Comparison of ENCODE assay signal across 17 cellular contexts in the genomic region with DNA sequence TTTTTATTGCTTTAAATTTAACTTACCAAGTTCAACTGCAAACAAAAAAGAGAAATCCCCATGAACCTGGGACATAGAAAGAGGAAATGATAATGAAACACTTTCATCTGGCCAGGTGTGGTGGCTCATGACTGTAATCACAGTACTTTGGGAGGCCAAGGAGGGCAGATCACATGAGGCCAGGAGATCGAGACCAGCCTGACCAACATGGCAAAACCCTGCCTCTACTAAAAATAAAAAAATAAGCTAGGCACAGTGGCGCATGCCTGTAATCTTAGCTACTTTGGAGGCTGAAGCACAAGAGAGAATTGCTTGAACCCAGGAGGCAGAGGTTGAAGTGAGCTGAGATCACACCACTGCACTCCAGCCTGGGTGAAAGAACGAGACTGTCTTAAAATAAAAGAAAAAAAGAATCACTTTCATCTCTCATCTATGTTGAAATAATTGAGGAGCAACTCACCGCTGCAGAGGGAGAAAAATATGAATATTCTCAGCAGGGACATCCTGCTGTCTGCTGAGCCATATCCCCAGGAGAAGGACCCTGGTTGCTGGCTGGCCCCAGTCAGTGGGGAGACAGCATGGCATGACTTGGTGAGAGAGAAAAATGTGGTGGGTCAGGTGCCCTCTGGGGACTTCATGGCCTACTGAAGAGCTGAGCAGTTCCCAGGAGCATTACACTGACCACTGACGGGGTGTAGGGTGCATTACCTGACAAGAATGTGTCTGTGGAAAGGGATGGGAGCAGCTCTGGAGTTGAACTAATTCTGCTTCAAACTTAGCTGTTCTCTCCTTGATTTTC.
DNase-seq lines count a peak whose midpoint lies in the region; ATAC-seq, FAIRE-seq and TF ChIP-seq lines count a peak whose summit lies in the region.
"Had no signal": no experiment of that assay in that cellular context is flagged by ENCODE, and none has a peak within 500 bp of the region (broad histone marks: within the 10 kb centered on the region; RNA-seq: fewer than 3 reads in every experiment).

No MANE protein-coding gene starts in this region.

- H2AFZ ChIP-seq in K562 (ENCODE audit: low read depth, low read length): 0 out of 2 replicates have a peak overlapping the region, but pooled peaks have one; percentile 26

- H3K4me1 ChIP-seq in K562 (replicated peaks in 1 of 2; ENCODE audit: control insufficient read depth in 2 of 2, insufficient read depth in 2 of 2, low read length in 2 of 2): peaks cover 0 to 10% of the 10 kb centered on the region in 2 experiments; a peak in 1 of 5 replicates
- H3K4me1 ChIP-seq in naive thymus-derived CD4-positive, alpha-beta T cell (ENCODE audit: control insufficient read depth in 2 of 2, insufficient read depth in 2 of 2, low read length in 2 of 2): no peaks in the 10 kb centered on the region
- H3K4me1 ChIP-seq: upper lobe of right lung had no signal

- TF ChIP-seq RAD21 in K562 (CRISPR knock-in tag; conservative IDR thresholded peaks at IDR 0.05 in 1 of 2, IDR thresholded peaks at IDR 0.05 in 1 of 2): no peak

- no peaks in the 10 kb centered on the region for H3K79me2 ChIP-seq in K562 (ENCODE audit: control insufficient read depth, insufficient read depth, low read length)

- no TSS peak for BruUV-seq in K562 (replicated peaks; lab: Mats Ljungman, UMichigan)

- no peak overlapping the region for H3K27ac ChIP-seq in K562 (ENCODE audit: extremely low read depth, low read depth, low read length)
- no peak overlapping the region for H3K27ac ChIP-seq in naive thymus-derived CD4-positive, alpha-beta T cell (ENCODE audit: low read depth, low read length)
- H3K27ac ChIP-seq: upper lobe of right lung had no signal

- TF ChIP-seq CTCF in K562 (IDR thresholded peaks at IDR 0.05 in 2 of 3, conservative IDR thresholded peaks at IDR 0.05 in 1 of 3; ENCODE audit: insufficient read depth in 2 of 3, low read depth in 1 of 3, low read length in 3 of 3): no peak

- no peaks in the 10 kb centered on the region for H3K9me3 Mint-ChIP-seq in naive thymus-derived CD4-positive, alpha-beta T cell
- H3K9me3 Mint-ChIP-seq: activated CD8-positive, alpha-beta T cell treated with anti-CD3 and anti-CD28 coated beads for 36 hours; activated T-helper 2 cell treated with anti-CD3 and anti-CD28 coated beads, Interferon-gamma antibody, Interleukin-2, Interleukin-4, amounts not matched to agents 10 μg/mL and 5 μg/mL and 100 μg/mL, durations not matched to agents 14 hours and 24 hours and 36 hours had no signal

- no peak overlapping the region for H3K4me2 ChIP-seq in K562 (ENCODE audit: insufficient read depth, low read length)

- DNase-seq in K562 (ENCODE audit: extremely low read depth in 1 of 4, low spot score in 3 of 4) (no peak), NCI-H748 treated with DMSO at 0.1 percent for 48 hours (lab: John Stamatoyannopoulos, UW) (no peak), NCI-H526 (lab: John Stamatoyannopoulos, UW) (no peak), amygdala (lab: John Stamatoyannopoulos, UW) (no peak)
- DNase-seq in naive thymus-derived CD4-positive, alpha-beta T cell: no peak
- DNase-seq: activated CD8-positive, alpha-beta T cell treated with anti-CD3 and anti-CD28 coated beads for 36 hours; cortex of kidney; DMS 273 treated with DMSO at 0.1 percent for 48 hours; glutamatergic neuron; kidney glomerular epithelial cell; NK-92 treated with Interleukin-12 subunit alpha and Interleukin-12 subunit beta, amount 100 ng/mL, for 24 hours; upper lobe of right lung had no signal

- no peaks in the 10 kb centered on the region for H4K20me1 ChIP-seq in K562 (replicated peaks; ENCODE audit: control insufficient read depth, insufficient read depth, low read length)

- POLR2A ChIA-PET in K562 (lab: Yijun Ruan, JAX): interaction anchor here (1.1 to 1.4 kb wide), 2 partner anchors 13 to 22 kb away, joined by 3 to 4 read pairs; no protein-coding TSS in a partner anchor
- POLR2A ChIA-PET in naive thymus-derived CD4-positive, alpha-beta T cell (lab: Charles Lee): no interaction called here

- H3K9ac ChIP-seq in K562 (ENCODE audit: insufficient read depth in 1 of 2, low read depth in 2 of 2, low read length in 2 of 2): no peak overlapping the region

- H3K4me3 ChIP-seq in K562: no peak overlapping the region
- H3K4me3 ChIP-seq in naive thymus-derived CD4-positive, alpha-beta T cell (ENCODE audit: low read length): no peak overlapping the region
- H3K4me3 ChIP-seq: upper lobe of right lung had no signal

- no peaks in the 10 kb centered on the region for H3K27me3 Mint-ChIP-seq in naive thymus-derived CD4-positive, alpha-beta T cell
- H3K27me3 Mint-ChIP-seq: activated CD8-positive, alpha-beta T cell treated with anti-CD3 and anti-CD28 coated beads for 36 hours had no signal

- H3K4me1 Mint-ChIP-seq in naive thymus-derived CD4-positive, alpha-beta T cell: peaks cover 0 to 4% (median 0%) of the 10 kb centered on the region in 7 donors

- no peak overlapping the region for H3K4me3 Mint-ChIP-seq in naive thymus-derived CD4-positive, alpha-beta T cell
- H3K4me3 Mint-ChIP-seq: activated CD8-positive, alpha-beta T cell treated with anti-CD3 and anti-CD28 coated beads for 36 hours had no signal

- no peaks in the 10 kb centered on the region for H3K36me3 ChIP-seq in K562 (ENCODE audit: control insufficient read depth, insufficient read depth, low read length)
- no peaks in the 10 kb centered on the region for H3K36me3 ChIP-seq in naive thymus-derived CD4-positive, alpha-beta T cell (ENCODE audit: control insufficient read depth in 2 of 3, insufficient read depth in 3 of 3, low read length in 3 of 3)
- H3K36me3 ChIP-seq: upper lobe of right lung had no signal

- no peaks in the 10 kb centered on the region for H3K9me3 ChIP-seq in K562 (replicated peaks; ENCODE audit: control insufficient read depth, insufficient read depth, low read depth, low read length)
- no peaks in the 10 kb centered on the region for H3K9me3 ChIP-seq in naive thymus-derived CD4-positive, alpha-beta T cell (ENCODE audit: control insufficient read depth in 2 of 3, low read length in 3 of 3)
- H3K9me3 ChIP-seq: upper lobe of right lung had no signal

- CTCF ChIA-PET in K562 (lab: Yijun Ruan, JAX; ENCODE audit: low intra/inter-chr PET ratio): no interaction called here
- CTCF ChIA-PET in naive thymus-derived CD4-positive, alpha-beta T cell (lab: Charles Lee): no interaction called here

- no peak for TF ChIP-seq EP300 in K562 (IDR thresholded peaks at IDR 0.05; ENCODE audit: low read length)

- 12% methylated on average over 5 of the region's 5 CpGs for WGBS in K562 (ENCODE audit: insufficient coverage, low coverage, missing lambda C conversion rate)

- intact Hi-C loops in K562 (cut with micrococcal nuclease): no loop called here
- intact Hi-C loops in naive thymus-derived CD4-positive, alpha-beta T cell (cut with micrococcal nuclease): no loop called here

- FAIRE-seq in K562 (lab: Jason Lieb, UNC): no peak
- FAIRE-seq: astrocyte had no signal

- H3K9me1 ChIP-seq in K562 (ENCODE audit: control insufficient read depth, insufficient read depth, low read length): no peaks in the 10 kb centered on the region

- peaks cover 0 to 1% (median 0%) of the 10 kb centered on the region in 5 donors for H3K36me3 Mint-ChIP-seq in naive thymus-derived CD4-positive, alpha-beta T cell

- H3K27ac Mint-ChIP-seq in naive thymus-derived CD4-positive, alpha-beta T cell: no peak overlapping the region
- H3K27ac Mint-ChIP-seq: activated CD8-positive, alpha-beta T cell treated with anti-CD3 and anti-CD28 coated beads for 36 hours; activated T-helper 2 cell treated with anti-CD3 and anti-CD28 coated beads, Interferon-gamma antibody, Interleukin-2, Interleukin-4, amounts not matched to agents 10 μg/mL and 5 μg/mL and 100 μg/mL, durations not matched to agents 14 hours and 24 hours and 36 hours had no signal

- peaks cover 4 to 5% of the 10 kb centered on the region in 2 experiments; a peak in 3 of 5 replicates for H3K27me3 ChIP-seq in K562 (ENCODE audit: control insufficient read depth in 2 of 2, insufficient read depth in 2 of 2, low read length in 2 of 2)
- H3K27me3 ChIP-seq in naive thymus-derived CD4-positive, alpha-beta T cell (ENCODE audit: control insufficient read depth in 2 of 2, insufficient read depth in 2 of 2, low read length in 2 of 2): no peaks in the 10 kb centered on the region
- H3K27me3 ChIP-seq: upper lobe of right lung had no signal

- ATAC-seq in GM18517 (IDR thresholded peaks at IDR 0.05; ENCODE audit: unreplicated experiment) (peak; percentile 76), GM21515 (IDR thresholded peaks at IDR 0.05; ENCODE audit: unreplicated experiment) (peak; percentile 62), HG03039 (IDR thresholded peaks at IDR 0.05; ENCODE audit: unreplicated experiment) (peak; percentile 54), K562 (no peak)
- no peak for ATAC-seq in naive thymus-derived CD4-positive, alpha-beta T cell
- ATAC-seq: activated CD8-positive, alpha-beta T cell treated with anti-CD3 and anti-CD28 coated beads for 36 hours; upper lobe of right lung had no signal

- in situ Hi-C loops in K562 (cut with MboI): no loop called here

- TF ChIP-seq POLR2A in K562 (conservative IDR thresholded peaks at IDR 0.05): no peak

TF ChIP-seq in K562, 482 proteins besides CTCF, POLR2A, EP300 and RAD21 (continues in another document):
- TF ChIP-seq EHMT2 (IDR thresholded peaks at IDR 0.05) (no peak), GABPA (tag; conservative IDR thresholded peaks at IDR 0.05; ENCODE audit: low read depth) (no peak), TEAD1 (CRISPR knock-in tag; IDR thresholded peaks at IDR 0.05) (no peak), ZNF124 (CRISPR knock-in tag; IDR thresholded peaks at IDR 0.05) (no peak), TARDBP (IDR thresholded peaks at IDR 0.05) (no peak), NFXL1 (CRISPR knock-in tag; IDR thresholded peaks at IDR 0.05) (no peak), PCBP1 (IDR thresholded peaks at IDR 0.05; ENCODE audit: low read depth, low read length, poor library complexity, severe bottlenecking) (no peak), MAFK (IDR thresholded peaks at IDR 0.05; ENCODE audit: low read length) (no peak), ZNF436 (CRISPR knock-in tag; IDR thresholded peaks at IDR 0.05) (no peak)
- TF ChIP-seq, protein P1, sequence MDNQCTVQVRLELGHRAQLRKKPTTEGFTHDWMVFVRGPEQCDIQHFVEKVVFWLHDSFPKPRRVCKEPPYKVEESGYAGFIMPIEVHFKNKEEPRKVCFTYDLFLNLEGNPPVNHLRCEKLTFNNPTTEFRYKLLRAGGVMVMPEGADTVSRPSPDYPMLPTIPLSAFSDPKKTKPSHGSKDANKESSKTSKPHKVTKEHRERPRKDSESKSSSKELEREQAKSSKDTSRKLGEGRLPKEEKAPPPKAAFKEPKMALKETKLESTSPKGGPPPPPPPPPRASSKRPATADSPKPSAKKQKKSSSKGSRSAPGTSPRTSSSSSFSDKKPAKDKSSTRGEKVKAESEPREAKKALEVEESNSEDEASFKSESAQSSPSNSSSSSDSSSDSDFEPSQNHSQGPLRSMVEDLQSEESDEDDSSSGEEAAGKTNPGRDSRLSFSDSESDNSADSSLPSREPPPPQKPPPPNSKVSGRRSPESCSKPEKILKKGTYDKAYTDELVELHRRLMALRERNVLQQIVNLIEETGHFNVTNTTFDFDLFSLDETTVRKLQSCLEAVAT (IDR thresholded peaks at IDR 0.05): no peak

Comparison
In these comparisons a context has a peak if more than half of its experiments do, and no peak if none do; other contexts are left out.
1. ATAC-seq: peak in GM18517 (single experiment), GM21515 (single experiment) and HG03039 (single experiment); none in K562 (single experiment) and naive thymus-derived CD4-positive, alpha-beta T cell (single experiment).